In the genomic region with DNA sequence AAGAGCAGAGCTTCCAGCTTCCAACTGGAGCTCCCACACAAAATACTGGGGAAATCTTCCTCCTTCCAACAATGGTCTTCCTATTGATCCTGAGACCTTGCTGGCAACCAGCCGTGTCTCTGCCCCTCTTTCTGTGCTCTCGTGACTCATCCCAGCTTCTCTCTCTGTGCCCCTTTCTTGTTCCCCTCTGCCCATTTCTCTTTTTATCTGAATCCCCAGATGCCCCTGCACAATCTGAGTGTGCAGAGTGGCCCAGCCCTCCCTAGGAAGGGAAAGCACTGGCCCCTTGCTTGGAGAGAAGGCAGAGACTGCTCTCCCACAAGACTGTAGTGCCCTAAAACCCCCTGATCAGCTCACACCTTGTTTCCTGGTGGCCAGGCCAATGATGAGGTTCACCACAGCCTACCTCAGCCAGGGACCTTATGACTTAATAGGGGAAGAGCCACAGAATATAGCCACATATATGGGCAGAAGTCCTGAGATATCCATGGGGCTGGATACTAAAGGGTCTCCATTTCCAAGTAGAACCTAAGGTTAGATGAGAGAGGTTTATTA, we compare ENCODE assay signal across 22 cellular contexts. TPM values are rescaled to one million over a fixed set of nuclear protein-coding genes. Genes with fewer than 3 reads are reported as not detected.
"Had no signal": no experiment of that assay in that cellular context is flagged by ENCODE, and none has a peak within 500 bp of the region (broad histone marks: within the 10 kb centered on the region; RNA-seq: fewer than 3 reads in every experiment).

No MANE protein-coding gene starts in this region.

- H3K36me3 Mint-ChIP-seq: activated CD4-positive, alpha-beta memory T cell treated with anti-CD3 and anti-CD28 coated beads for 36 hours; activated naive CD4-positive, alpha-beta T cell treated with anti-CD3 and anti-CD28 coated beads, Interleukin-2, amount 10 ng/mL, durations not matched to agents 7 days and 5 days; activated naive CD8-positive, alpha-beta T cell treated with anti-CD3 and anti-CD28 coated beads for 36 hours had no signal

- H3K27ac ChIP-seq: brain microvascular endothelial cell, PC-9 had no signal

- DNase-seq: activated CD4-positive, alpha-beta memory T cell treated with anti-CD3 and anti-CD28 coated beads for 36 hours; activated CD4-positive, alpha-beta T cell treated with anti-CD3 and anti-CD28 coated beads, Interleukin-2, amount 10 ng/mL, durations not matched to agents 7 days and 5 days; activated CD4-positive, CD25-positive, alpha-beta regulatory T cell; activated CD8-positive, alpha-beta memory T cell treated with anti-CD3 and anti-CD28 coated beads for 24 hours; activated gamma-delta T cell treated with Interleukin-2 at 50 U/mL for 16 hours; activated naive CD4-positive, alpha-beta T cell treated with anti-CD3 and anti-CD28 coated beads, Interleukin-2, amount 10 ng/mL, durations not matched to agents 7 days and 5 days; activated naive CD8-positive, alpha-beta T cell treated with anti-CD3 and anti-CD28 coated beads for 36 hours; activated T-cell treated with anti-CD3 and anti-CD28 coated beads, Interleukin-2, amount 50 U/mL, for 72 hours; brain microvascular endothelial cell; MM.1S; NCI-H1105 treated with DMSO at 0.1 percent for 48 hours; NCI-H1436 treated with DMSO at 0.1 percent for 48 hours; NCI-H187; NCI-H2081; NCI-H510A treated with DMSO at 0.1 percent for 48 hours; PC-9; SHP77 treated with DMSO at 0.1 percent for 48 hours had no signal

- H3K27ac Mint-ChIP-seq: activated CD4-positive, alpha-beta memory T cell treated with anti-CD3 and anti-CD28 coated beads for 36 hours; activated CD4-positive, alpha-beta T cell treated with anti-CD3 and anti-CD28 coated beads, Interleukin-2, amount 10 ng/mL, durations not matched to agents 7 days and 5 days; activated naive CD4-positive, alpha-beta T cell treated with anti-CD3 and anti-CD28 coated beads, Interleukin-2, amount 10 ng/mL, durations not matched to agents 7 days and 5 days; activated naive CD8-positive, alpha-beta T cell treated with anti-CD3 and anti-CD28 coated beads for 36 hours; activated T-cell treated with anti-CD3 and anti-CD28 coated beads, Interleukin-2, amount 50 U/mL, for 72 hours; activated T-helper 2 cell treated with anti-CD3 and anti-CD28 coated beads, Interferon-gamma antibody, Interleukin-2, Interleukin-4, amounts not matched to agents 10 μg/mL and 5 μg/mL and 100 μg/mL, durations not matched to agents 14 hours and 24 hours and 36 hours; T-helper 1 cell treated with Interleukin-12 subunit alpha and Interleukin-12 subunit beta and Interleukin-4 antibody, amounts not matched to agents 30 μg/mL and 1 μg/mL, for 36 hours had no signal

- ATAC-seq: activated T-cell treated with anti-CD3 and anti-CD28 coated beads, Interleukin-2, amount 50 U/mL, for 72 hours had no signal

- H3K4me3 Mint-ChIP-seq: activated CD4-positive, alpha-beta memory T cell treated with anti-CD3 and anti-CD28 coated beads for 36 hours; activated CD4-positive, alpha-beta T cell treated with anti-CD3 and anti-CD28 coated beads, Interleukin-2, amount 10 ng/mL, durations not matched to agents 7 days and 5 days; activated naive CD4-positive, alpha-beta T cell treated with anti-CD3 and anti-CD28 coated beads, Interleukin-2, amount 10 ng/mL, durations not matched to agents 7 days and 5 days; activated naive CD8-positive, alpha-beta T cell treated with anti-CD3 and anti-CD28 coated beads for 36 hours; activated T-cell treated with anti-CD3 and anti-CD28 coated beads, Interleukin-2, amount 50 U/mL, for 72 hours; T-helper 1 cell treated with Interleukin-12 subunit alpha and Interleukin-12 subunit beta and Interleukin-4 antibody, amounts not matched to agents 30 μg/mL and 1 μg/mL, for 36 hours had no signal

- H3K4me3 ChIP-seq: PC-9 had no signal

- H3K9me3 Mint-ChIP-seq: activated CD4-positive, alpha-beta memory T cell treated with anti-CD3 and anti-CD28 coated beads for 36 hours; activated CD4-positive, alpha-beta T cell treated with anti-CD3 and anti-CD28 coated beads, Interleukin-2, amount 10 ng/mL, durations not matched to agents 7 days and 5 days; activated naive CD4-positive, alpha-beta T cell treated with anti-CD3 and anti-CD28 coated beads, Interleukin-2, amount 10 ng/mL, durations not matched to agents 7 days and 5 days; activated naive CD8-positive, alpha-beta T cell treated with anti-CD3 and anti-CD28 coated beads for 36 hours; activated T-cell treated with anti-CD3 and anti-CD28 coated beads, Interleukin-2, amount 50 U/mL, for 72 hours; activated T-helper 2 cell treated with anti-CD3 and anti-CD28 coated beads, Interferon-gamma antibody, Interleukin-2, Interleukin-4, amounts not matched to agents 10 μg/mL and 5 μg/mL and 100 μg/mL, durations not matched to agents 14 hours and 24 hours and 36 hours; T-helper 1 cell treated with Interleukin-12 subunit alpha and Interleukin-12 subunit beta and Interleukin-4 antibody, amounts not matched to agents 30 μg/mL and 1 μg/mL, for 36 hours had no signal

- H3K27me3 ChIP-seq: brain microvascular endothelial cell had no signal

- H3K36me3 ChIP-seq: brain microvascular endothelial cell had no signal

RNA-seq across cellular contexts. Expression of gene MAS1L, which starts 23.1 kb away (rescaled TPM):
- total RNA-seq: activated CD4-positive, alpha-beta memory T cell treated with anti-CD3 and anti-CD28 coated beads for 36 hours; activated CD4-positive, alpha-beta T cell treated with anti-CD3 and anti-CD28 coated beads, Interleukin-2, amount 10 ng/mL, durations not matched to agents 7 days and 5 days; activated naive CD8-positive, alpha-beta T cell treated with anti-CD3 and anti-CD28 coated beads for 36 hours; activated T-cell treated with anti-CD3 and anti-CD28 coated beads, Interleukin-2, amount 50 U/mL, for 72 hours; activated T-helper 2 cell treated with anti-CD3 and anti-CD28 coated beads, Interferon-gamma antibody, Interleukin-2, Interleukin-4, amounts not matched to agents 10 μg/mL and 5 μg/mL and 100 μg/mL, durations not matched to agents 14 hours and 24 hours and 36 hours; cardiac septum; PC-9; SK-MEL-5 had no signal

RNA-seq across cellular contexts. Expression of gene UBD, which starts 48.7 kb away (rescaled TPM):
- total RNA-seq: cardiac septum, PC-9, SK-MEL-5 had no signal

RNA-seq across cellular contexts. Expression of gene OR2H1, which starts 53.9 kb away (rescaled TPM):
- total RNA-seq: activated CD4-positive, alpha-beta memory T cell treated with anti-CD3 and anti-CD28 coated beads for 36 hours; activated CD4-positive, alpha-beta T cell treated with anti-CD3 and anti-CD28 coated beads, Interleukin-2, amount 10 ng/mL, durations not matched to agents 7 days and 5 days; activated naive CD8-positive, alpha-beta T cell treated with anti-CD3 and anti-CD28 coated beads for 36 hours; activated T-cell treated with anti-CD3 and anti-CD28 coated beads, Interleukin-2, amount 50 U/mL, for 72 hours; activated T-helper 2 cell treated with anti-CD3 and anti-CD28 coated beads, Interferon-gamma antibody, Interleukin-2, Interleukin-4, amounts not matched to agents 10 μg/mL and 5 μg/mL and 100 μg/mL, durations not matched to agents 14 hours and 24 hours and 36 hours; cardiac septum; PC-9; SK-MEL-5 had no signal
- polyA plus RNA-seq: adipose tissue had no signal

RNA-seq across cellular contexts. Expression of gene OR11A1, which starts 54.0 kb away (rescaled TPM):
- total RNA-seq: activated CD4-positive, alpha-beta memory T cell treated with anti-CD3 and anti-CD28 coated beads for 36 hours; activated CD4-positive, alpha-beta T cell treated with anti-CD3 and anti-CD28 coated beads, Interleukin-2, amount 10 ng/mL, durations not matched to agents 7 days and 5 days; activated naive CD8-positive, alpha-beta T cell treated with anti-CD3 and anti-CD28 coated beads for 36 hours; activated T-cell treated with anti-CD3 and anti-CD28 coated beads, Interleukin-2, amount 50 U/mL, for 72 hours; activated T-helper 2 cell treated with anti-CD3 and anti-CD28 coated beads, Interferon-gamma antibody, Interleukin-2, Interleukin-4, amounts not matched to agents 10 μg/mL and 5 μg/mL and 100 μg/mL, durations not matched to agents 14 hours and 24 hours and 36 hours; cardiac septum; PC-9; SK-MEL-5 had no signal
- polyA plus RNA-seq: adipose tissue had no signal
